ENCODE assay signal across 8 cellular contexts in the genomic region with DNA sequence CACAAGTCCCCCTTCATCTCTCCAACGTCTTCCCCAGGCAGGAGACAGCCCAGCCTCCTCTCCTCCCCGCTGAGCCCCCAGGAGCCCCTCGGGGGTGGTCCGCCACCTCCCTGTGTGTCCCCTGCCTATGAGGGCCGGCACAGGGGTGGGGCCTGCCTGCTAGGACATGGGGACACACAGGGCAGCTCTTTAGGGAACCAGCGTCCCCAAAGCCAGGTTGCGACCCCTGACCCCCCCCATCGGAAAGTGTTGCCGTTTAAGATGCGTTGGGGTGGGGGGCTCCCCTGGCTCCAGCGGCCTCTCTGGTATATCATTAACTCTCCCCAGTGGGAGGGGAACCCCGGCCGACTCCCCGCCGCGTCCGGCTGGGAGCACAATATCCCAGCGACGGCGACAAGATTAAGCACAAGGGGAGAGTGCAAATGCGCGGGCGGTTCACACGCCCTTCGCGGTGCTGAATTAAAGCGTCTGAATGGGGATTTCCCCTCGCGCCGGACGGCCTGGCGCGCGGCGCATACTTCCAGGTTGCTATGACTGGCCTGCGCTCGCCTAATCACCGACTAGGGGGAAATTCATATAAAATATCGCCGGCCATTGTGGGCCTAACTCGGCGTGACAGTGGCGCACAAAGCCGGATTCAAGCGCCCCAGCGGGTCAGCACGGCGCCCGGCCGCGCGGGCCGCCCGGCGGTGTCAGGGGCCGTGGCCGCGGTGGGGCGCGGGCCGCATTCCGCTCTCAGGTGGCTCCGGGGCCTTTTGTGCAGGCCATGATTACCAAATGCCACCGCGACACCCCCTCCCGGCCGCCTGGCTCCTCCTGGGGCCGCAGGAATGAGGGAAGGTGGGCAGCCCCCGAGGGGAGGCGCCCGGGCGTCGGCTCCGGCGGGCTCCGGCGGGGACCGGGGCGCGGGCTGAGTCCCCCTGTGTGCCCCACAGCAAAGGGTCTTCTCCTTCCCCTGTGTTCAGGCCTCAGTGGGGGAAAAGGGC. TPM values are rescaled to one million over a fixed set of nuclear protein-coding genes. Genes with fewer than 3 reads are reported as not detected.
A peak's percentile ranks its signal among the peaks of the same experiment; 100 is the strongest.
DNase-seq lines count a peak whose midpoint lies in the region; ATAC-seq and TF ChIP-seq lines count a peak whose summit lies in the region.

No MANE protein-coding gene starts in this region.

- TF ChIP-seq CTCF in right atrium auricular region (IDR thresholded peaks at IDR 0.05): no peak
- no peak for TF ChIP-seq CTCF in brain (conservative IDR thresholded peaks at IDR 0.05)

- no peaks in the 10 kb centered on the region for H3K36me3 Mint-ChIP-seq in brain

- H3K9me3 Mint-ChIP-seq in brain: peaks cover 6 to 22% (median 10%) of the 10 kb centered on the region in 5 experiments

- intact Hi-C loops in cardiac septum (cut with DNase I): no loop called here

- ATAC-seq in HG03442 (IDR thresholded peaks at IDR 0.05; ENCODE audit: unreplicated experiment): peak; percentile 94

- H3K36me3 ChIP-seq in right atrium auricular region: no peaks in the 10 kb centered on the region
- no peaks in the 10 kb centered on the region for H3K36me3 ChIP-seq in urinary bladder (ENCODE audit: insufficient read depth)

- DNase-seq in cardiac septum (ENCODE audit: low spot score): peak; percentile 70
- no peak for DNase-seq in right atrium auricular region (ENCODE audit: low spot score)
- DNase-seq in mesenteric fat pad (ENCODE audit: low spot score): peak; percentile 71
- DNase-seq in NCI-H446 (lab: John Stamatoyannopoulos, UW): no peak
- DNase-seq in NCI-H2227 treated with DMSO at 0.1 percent for 48 hours (lab: John Stamatoyannopoulos, UW): no peak

- peaks cover 0 to 7% of the 10 kb centered on the region in 2 donors for H3K4me1 ChIP-seq in right atrium auricular region
- H3K4me1 ChIP-seq in urinary bladder (ENCODE audit: insufficient read depth): no peaks in the 10 kb centered on the region

- H3K9me3 ChIP-seq in right atrium auricular region: peaks cover 0 to 12% of the 10 kb centered on the region in 2 donors

- H3K27me3 ChIP-seq in right atrium auricular region: no peaks in the 10 kb centered on the region

- H3K27me3 Mint-ChIP-seq in brain: peaks cover 16% of the 10 kb centered on the region

- H3K4me3 Mint-ChIP-seq in brain: peak overlapping the region in 3 of 5 experiments; percentile 28 to 69 (median 62)

- 9% methylated on average over 80 of the region's 80 CpGs for WGBS in urinary bladder

- H3K4me3 ChIP-seq in right atrium auricular region: peak overlapping the region in 1 of 2 donors; percentile 24
- H3K4me3 ChIP-seq in urinary bladder (ENCODE audit: low read depth, low read length): peak overlapping the region; percentile 19

- H3K27ac Mint-ChIP-seq in brain: peak overlapping the region in 1 of 5 experiments; percentile 87

- no peak overlapping the region for H3K27ac ChIP-seq in right atrium auricular region
- H3K27ac ChIP-seq in urinary bladder (ENCODE audit: low read depth): no peak overlapping the region

- no peaks in the 10 kb centered on the region for H3K4me1 Mint-ChIP-seq in brain

RNA-seq across cellular contexts. Expression of a gene that starts 30.9 kb away (rescaled TPM):
- total RNA-seq in cardiac septum: not detected
- not detected for total RNA-seq in right atrium auricular region
- not detected for polyA plus RNA-seq in brain (ENCODE audit: insufficient read depth, low read depth, low replicate concordance)
- total RNA-seq in mesenteric fat pad: not detected
- not detected for total RNA-seq in urinary bladder
- polyA plus RNA-seq in urinary bladder: not detected

RNA-seq across cellular contexts. Expression of a gene that starts 44.8 kb away (rescaled TPM):
- total RNA-seq in cardiac septum (332 TPM), right atrium auricular region (100 to 1,000 TPM; 375 to 422 TPM), mesenteric fat pad (352 TPM), urinary bladder (112 TPM)
- polyA plus RNA-seq in brain (ENCODE audit: insufficient read depth, low read depth, low replicate concordance) (566 TPM), urinary bladder (462 TPM)

Comparison
In these comparisons a context has a peak if more than half of its experiments do, and no peak if none do; other contexts are left out.
1. DNase-seq: peak in cardiac septum (single experiment) and mesenteric fat pad (single experiment); none in right atrium auricular region (single experiment), NCI-H446 (0 of 2) and NCI-H2227 treated with DMSO at 0.1 percent for 48 hours (single experiment).